2 cellular contexts compared by ENCODE assay signal in the genomic region with DNA sequence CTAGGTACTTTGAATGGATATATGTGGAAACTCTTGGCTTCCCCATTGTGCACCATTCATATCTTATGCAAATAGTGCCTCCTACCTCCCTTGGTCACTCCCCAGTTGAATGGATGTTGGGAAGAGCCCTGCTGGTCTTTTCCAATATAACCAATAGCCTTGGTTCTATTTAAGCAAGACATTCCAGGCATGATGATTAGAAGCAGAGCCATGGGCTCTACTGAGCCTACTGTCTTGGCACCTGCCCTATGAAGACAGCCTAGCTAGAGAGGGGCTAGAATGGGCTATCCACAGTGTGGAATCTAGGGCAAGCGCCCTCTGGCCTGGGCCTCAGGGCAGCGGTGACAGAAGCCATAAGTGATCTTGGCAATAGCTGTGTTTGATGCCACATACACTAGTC.
TF ChIP-seq lines count a peak whose summit lies in the region.

No MANE protein-coding gene starts in this region.

TF ChIP-seq in IMR-90, 13 proteins besides CTCF, POLR2A, EP300 and RAD21:
- TF ChIP-seq CHD1 (IDR thresholded peaks at IDR 0.05; ENCODE audit: low read depth, low read length) = no peak
- TF ChIP-seq FOS (IDR thresholded peaks at IDR 0.05; ENCODE audit: low read depth, low read length) = no peak
- no peak for TF ChIP-seq NFE2L2 (IDR thresholded peaks at IDR 0.05; ENCODE audit: low read depth, low read length)

TF ChIP-seq in H1, 55 proteins besides CTCF, POLR2A, EP300 and RAD21:
- TF ChIP-seq CHD1 (IDR thresholded peaks at IDR 0.05; ENCODE audit: low read depth, low read length) = no peak
- no peak for TF ChIP-seq SIRT6 (IDR thresholded peaks at IDR 0.05; ENCODE audit: low read length)
- TF ChIP-seq FOSL1 (IDR thresholded peaks at IDR 0.05; ENCODE audit: insufficient read depth, low read depth, low read length) = no peak
- TF ChIP-seq GABPA (IDR thresholded peaks at IDR 0.05; ENCODE audit: borderline replicate concordance, insufficient read depth, low read length) = no peak
- TF ChIP-seq HDAC6 (IDR thresholded peaks at IDR 0.05; ENCODE audit: low read depth, low read length) = no peak
- TF ChIP-seq SP1 (IDR thresholded peaks at IDR 0.05; ENCODE audit: low read depth, low read length) = no peak
- TF ChIP-seq, protein P1, sequence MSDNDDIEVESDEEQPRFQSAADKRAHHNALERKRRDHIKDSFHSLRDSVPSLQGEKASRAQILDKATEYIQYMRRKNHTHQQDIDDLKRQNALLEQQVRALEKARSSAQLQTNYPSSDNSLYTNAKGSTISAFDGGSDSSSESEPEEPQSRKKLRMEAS (IDR thresholded peaks at IDR 0.05) = no peak
- no peak for TF ChIP-seq TAF7 (optimal IDR thresholded peaks at IDR 0.05; ENCODE audit: borderline replicate concordance, low read depth, low read length)
- TF ChIP-seq SIN3A (conservative IDR thresholded peaks at IDR 0.05 in 1 of 2, IDR thresholded peaks at IDR 0.05 in 1 of 2; ENCODE audit: low read depth in 1 of 2, low read length in 2 of 2) = no peak
- TF ChIP-seq SP2 (IDR thresholded peaks at IDR 0.05; ENCODE audit: low read length) = no peak
- TF ChIP-seq TBP (IDR thresholded peaks at IDR 0.05; ENCODE audit: low read depth, low read length) = no peak
- no peak for TF ChIP-seq PHF8 (conservative IDR thresholded peaks at IDR 0.05; ENCODE audit: low read depth, low read length)
- TF ChIP-seq RBBP5 (IDR thresholded peaks at IDR 0.05; ENCODE audit: borderline replicate concordance, low read depth, low read length) = no peak
- no peak for TF ChIP-seq JUN (IDR thresholded peaks at IDR 0.05; ENCODE audit: low read depth, low read length)
